In the genomic region with DNA sequence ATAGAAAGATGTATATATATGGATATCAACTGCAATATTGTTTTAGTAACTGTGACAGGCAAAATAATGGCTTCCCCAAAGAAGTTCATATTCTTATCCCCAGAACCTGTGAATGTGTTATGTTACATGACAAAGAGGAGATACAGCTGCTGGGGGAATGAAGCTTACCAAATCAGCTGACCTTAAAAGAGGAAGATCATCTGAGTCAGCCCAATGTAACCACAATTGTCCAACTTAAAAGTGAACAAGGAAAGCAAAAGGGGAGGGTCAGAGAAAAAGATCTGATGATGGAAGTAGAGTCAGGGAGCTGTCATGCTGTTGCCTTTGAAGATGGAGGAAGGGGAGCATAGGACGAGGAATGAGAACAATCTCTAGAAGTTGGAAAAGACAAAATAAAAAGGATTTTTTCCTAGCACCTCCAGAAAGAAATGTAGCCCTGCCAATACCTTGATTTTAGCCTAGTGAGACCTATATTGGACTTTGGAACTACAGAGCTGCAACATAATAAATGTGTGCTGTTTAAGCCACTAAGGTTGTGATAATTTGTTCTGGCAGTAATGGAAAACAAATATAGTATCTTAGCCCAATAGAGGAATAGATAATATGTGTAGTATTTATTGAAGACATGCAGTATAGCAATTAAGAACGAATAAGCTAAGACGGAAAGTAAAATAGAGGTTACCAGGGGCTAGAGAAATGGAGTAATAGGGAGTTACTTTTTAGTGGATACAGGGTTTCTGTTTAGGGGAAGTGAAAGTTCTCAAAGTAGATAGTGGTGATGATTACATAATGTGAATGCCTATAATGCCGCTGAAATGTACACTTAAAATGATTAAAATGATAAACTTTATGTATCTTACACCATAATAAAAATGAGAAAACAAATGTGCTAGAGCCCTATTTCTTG, we compare ENCODE assay signal across 8 cellular contexts.
A peak's percentile ranks its signal among the peaks of the same experiment; 100 is the strongest.
DNase-seq lines count a peak whose midpoint lies in the region; ATAC-seq, FAIRE-seq and TF ChIP-seq lines count a peak whose summit lies in the region.

No MANE protein-coding gene starts in this region.

- H3K36me3 ChIP-seq in astrocyte (ENCODE audit: insufficient read depth, low read length) (no peaks in the 10 kb centered on the region), spleen (no peaks in the 10 kb centered on the region), ovary (no peaks in the 10 kb centered on the region)

- H3K27ac ChIP-seq in astrocyte (ENCODE audit: low read depth, low read length) (no peak overlapping the region), spleen (peak overlapping the region in 4 of 8 donors; percentile 28 to 72 (median 70)), ovary (no peak overlapping the region)

- no peak overlapping the region for H3K27ac Mint-ChIP-seq in astrocyte (ENCODE audit: unreplicated experiment)

- H3K4me1 ChIP-seq in astrocyte (ENCODE audit: insufficient read depth, low read length) (peaks cover 37% of the 10 kb centered on the region), spleen (peaks cover 5 to 36% (median 22%) of the 10 kb centered on the region in 6 donors), ovary (ENCODE audit: insufficient read depth) (peaks cover 4% of the 10 kb centered on the region)

- ATAC-seq in GM18867 (IDR thresholded peaks at IDR 0.05; ENCODE audit: unreplicated experiment) = peak; percentile 86
- ATAC-seq in HG03432 (IDR thresholded peaks at IDR 0.05; ENCODE audit: unreplicated experiment) = peak; percentile 71

- H3K27me3 ChIP-seq in astrocyte (ENCODE audit: insufficient read depth, low read length) (no peaks in the 10 kb centered on the region), spleen (replicated peaks in 1 of 7) (no peaks in the 10 kb centered on the region), ovary (no peaks in the 10 kb centered on the region)

- H4K20me1 ChIP-seq in astrocyte (ENCODE audit: insufficient read depth, low read length) = no peaks in the 10 kb centered on the region

- intact Hi-C loops in spleen (cut with DNase I; ENCODE audit: low total_unique reads) = no loop called here
- intact Hi-C loops in ovary (cut with DNase I) = no loop called here

- peaks cover 9% of the 10 kb centered on the region for H3K27me3 Mint-ChIP-seq in astrocyte (ENCODE audit: low read depth, unreplicated experiment)

- H3K4me1 Mint-ChIP-seq in astrocyte (ENCODE audit: low read depth, unreplicated experiment) = peaks cover 25% of the 10 kb centered on the region

- H3K4me3 ChIP-seq in astrocyte (ENCODE audit: insufficient read depth, low read depth, low read length) = no peak overlapping the region
- no peak overlapping the region for H3K4me3 ChIP-seq in spleen
- no peak overlapping the region for H3K4me3 ChIP-seq in ovary

- H3K9me3 Mint-ChIP-seq in astrocyte (ENCODE audit: unreplicated experiment) = peaks cover 7% of the 10 kb centered on the region

- TF ChIP-seq POLR2A in spleen (IDR thresholded peaks at IDR 0.05) (no peak), ovary (IDR thresholded peaks at IDR 0.05) (no peak)

- peak; percentile 73 for DNase-seq in astrocyte (ENCODE audit: low read depth)
- peak; percentile 76 for DNase-seq in myocyte (ENCODE audit: low read depth)
- DNase-seq in spleen = no peak
- no peak for DNase-seq in NCI-H2081 (lab: John Stamatoyannopoulos, UW)
- DNase-seq in iPS-NIHi7 (ENCODE audit: extremely low spot score) = no peak
- no peak for DNase-seq in ovary

- WGBS in spleen, 5 donors = 60 to 68% (median 64%) methylated on average over 4 of the region's 4 CpGs
- WGBS in ovary, 3 donors = 76 to 82% (median 80%) methylated on average over 4 of the region's 4 CpGs

- H3K9ac ChIP-seq in astrocyte (ENCODE audit: low read length) = no peak overlapping the region

- TF ChIP-seq EP300 in ovary (IDR thresholded peaks at IDR 0.05) = no peak

- H3K9me3 ChIP-seq in astrocyte (ENCODE audit: insufficient read depth, low read depth, low read length) = no peaks in the 10 kb centered on the region
- H3K9me3 ChIP-seq in spleen = no peaks in the 10 kb centered on the region
- H3K9me3 ChIP-seq in ovary = no peaks in the 10 kb centered on the region

- H3K4me3 Mint-ChIP-seq in astrocyte (ENCODE audit: unreplicated experiment) = no peak overlapping the region

- TF ChIP-seq CTCF in astrocyte (IDR thresholded peaks at IDR 0.05; ENCODE audit: insufficient read depth, low read depth, low read length) = no peak
- no peak for TF ChIP-seq CTCF in spleen (IDR thresholded peaks at IDR 0.05 in 8 of 11, conservative IDR thresholded peaks at IDR 0.05 in 3 of 11)
- no peak for TF ChIP-seq CTCF in ovary (IDR thresholded peaks at IDR 0.05)

- H3K36me3 Mint-ChIP-seq in astrocyte (ENCODE audit: low read depth, unreplicated experiment) = no peaks in the 10 kb centered on the region

- no peak overlapping the region for H2AFZ ChIP-seq in astrocyte (ENCODE audit: low read depth, low read length)

- H3K4me2 ChIP-seq in astrocyte (ENCODE audit: low read length) = peak overlapping the region; percentile 43

- FAIRE-seq in astrocyte (lab: Jason Lieb, UNC) = peak; percentile 73

- no peaks in the 10 kb centered on the region for H3K79me2 ChIP-seq in astrocyte (ENCODE audit: insufficient read depth, low read length)

Comparison
In these comparisons a context has a peak if more than half of its experiments do, and no peak if none do; other contexts are left out.
1. DNase-seq: peak in astrocyte (single experiment) and myocyte (single experiment); none in spleen (single experiment), NCI-H2081 (0 of 2), iPS-NIHi7 (single experiment) and ovary (0 of 5).